In genomic region chr4:108849611-108850406, GRCh38 we compare ENCODE assay signal across 8 cellular contexts.
A peak's percentile ranks its signal among the peaks of the same experiment; 100 is the strongest.
DNase-seq lines count a peak whose midpoint lies in the region; ATAC-seq and TF ChIP-seq lines count a peak whose summit lies in the region.

No MANE protein-coding gene starts in this region.

- peaks cover 6% of the 10 kb centered on the region; the same call in 1 of the 2 replicates for H3K4me1 ChIP-seq in HAP-1

- no peaks in the 10 kb centered on the region for H3K27me3 ChIP-seq in HAP-1 (ENCODE audit: low read depth)

- ATAC-seq in GM19324 (IDR thresholded peaks at IDR 0.05; ENCODE audit: low FRiP score, unreplicated experiment) (peak; percentile 94), HG02938 (IDR thresholded peaks at IDR 0.05; ENCODE audit: unreplicated experiment) (peak; percentile 93)

- CTCF ChIA-PET in RWPE1 (lab: Yijun Ruan, JAX) = interaction anchor here (0.6 to 1.3 kb wide), 2 partner anchors 15 to 534 kb away, joined by 3 read pairs; no protein-coding TSS in a partner anchor

- DNase-seq in RWPE1 (ENCODE audit: low spot score) (peak; percentile 36), kidney tubule cell (ENCODE audit: low spot score) (peak; percentile 76), C1 segment of cervical spinal cord (lab: John Stamatoyannopoulos, UW) (no peak), KG1 (lab: John Stamatoyannopoulos, UW) (no peak), HAP-1 (ENCODE audit: low spot score in 2 of 2) (no peak)
- DNase-seq in stimulated activated naive CD4-positive, alpha-beta T cell treated with Interleukin-2 at 50 U/mL for 16 hours (lab: John Stamatoyannopoulos, UW) = no peak

- no peak for TF ChIP-seq CTCF in RWPE1 (conservative IDR thresholded peaks at IDR 0.05; ENCODE audit: low read depth)

- in situ Hi-C loops in HAP-1 (cut with MboI; ENCODE audit: low sequenced_read_pairs) = loop anchor here (25.0 kb wide), 1 partner anchor 462 kb away; the partner anchor contains the start of gene COL25A1

- H3K36me3 ChIP-seq in HAP-1 (replicated peaks) = no peaks in the 10 kb centered on the region

- H3K9me3 ChIP-seq in HAP-1 = no peaks in the 10 kb centered on the region

- POLR2A ChIA-PET in RWPE1 (lab: Yijun Ruan, JAX; ENCODE audit: low non-redundant PET) = no interaction called here

- H3K4me3 ChIP-seq in HAP-1 = no peak overlapping the region

- no peak overlapping the region for H3K27ac ChIP-seq in RWPE1

Comparison
In these comparisons a context has a peak if more than half of its experiments do, and no peak if none do; other contexts are left out.
1. DNase-seq: peak in RWPE1 (single experiment) and kidney tubule cell (single experiment); none in C1 segment of cervical spinal cord (0 of 14), stimulated activated naive CD4-positive, alpha-beta T cell treated with Interleukin-2 at 50 U/mL for 16 hours (single experiment), KG1 (single experiment) and HAP-1 (0 of 2).